Comparison of ENCODE assay signal across 8 cellular contexts in genomic region chr11:134252539-134253188, GRCh38. TPM values are rescaled to one million over a fixed set of nuclear protein-coding genes. Genes with fewer than 3 reads are reported as not detected.
A peak's percentile ranks its signal among the peaks of the same experiment; 100 is the strongest.
DNase-seq lines count a peak whose midpoint lies in the region; ATAC-seq and TF ChIP-seq lines count a peak whose summit lies in the region.

No MANE protein-coding gene starts in this region.

- DNase-seq in BE2C: no peak
- DNase-seq in SJSA1 (ENCODE audit: low read depth in 1 of 2, low spot score in 2 of 2): no peak
- peak in 2 of 10 donors; percentile 14 to 24 for DNase-seq in dorsolateral prefrontal cortex
- peak in 2 of 3 donors; percentile 38 to 43 for DNase-seq in mucosa of descending colon
- peak in 1 of 2 donors; percentile 24 for DNase-seq in uterus
- no peak for DNase-seq in MV-4-11 (lab: John Stamatoyannopoulos, UW)

- H3K4me3 ChIP-seq in BE2C (ENCODE audit: low read depth, low read length) (peak overlapping the region; percentile 99), SJSA1 (peak overlapping the region; percentile 78), dorsolateral prefrontal cortex (peak overlapping the region; percentile 70 to 99 (median 95)), mucosa of descending colon (peak overlapping the region; percentile 82), uterus (peak overlapping the region; percentile 78 to 85)

- 0 out of 2 replicates have a peak, but pooled peaks have one; percentile 2 for TF ChIP-seq CTCF in BE2C (IDR thresholded peaks at IDR 0.05; ENCODE audit: low read depth, low read length)
- no peak for TF ChIP-seq CTCF in dorsolateral prefrontal cortex (IDR thresholded peaks at IDR 0.05 in 54 of 56, conservative IDR thresholded peaks at IDR 0.05 in 2 of 56; ENCODE audit: low read depth in 1 of 56, partially characterized antibody in 56 of 56)
- no peak for TF ChIP-seq CTCF in mucosa of descending colon (IDR thresholded peaks at IDR 0.05)
- TF ChIP-seq CTCF in uterus (IDR thresholded peaks at IDR 0.05): no peak

- H3K9me3 ChIP-seq in BE2C (no peaks in the 10 kb centered on the region), SJSA1 (replicated peaks) (no peaks in the 10 kb centered on the region), mucosa of descending colon (no peaks in the 10 kb centered on the region), uterus (no peaks in the 10 kb centered on the region)

- H3K27ac ChIP-seq in SJSA1: no peak overlapping the region
- H3K27ac ChIP-seq in dorsolateral prefrontal cortex: peak overlapping the region in 57 of 59 donors; percentile 7 to 92 (median 74)
- peak overlapping the region; percentile 72 to 75 for H3K27ac ChIP-seq in uterus

- ATAC-seq in GM19328 (IDR thresholded peaks at IDR 0.05; ENCODE audit: unreplicated experiment) (peak; percentile 26), HG03342 (IDR thresholded peaks at IDR 0.05; ENCODE audit: unreplicated experiment) (peak; percentile 26), mucosa of descending colon (peak; percentile 26)

- no peaks in the 10 kb centered on the region for H3K27me3 ChIP-seq in BE2C
- H3K27me3 ChIP-seq in SJSA1 (replicated peaks): no peaks in the 10 kb centered on the region
- H3K27me3 ChIP-seq in dorsolateral prefrontal cortex: no peaks in the 10 kb centered on the region
- no peaks in the 10 kb centered on the region for H3K27me3 ChIP-seq in uterus

- H3K36me3 ChIP-seq in BE2C: peaks cover 11% of the 10 kb centered on the region
- peaks cover 13% of the 10 kb centered on the region for H3K36me3 ChIP-seq in SJSA1
- H3K36me3 ChIP-seq in mucosa of descending colon (ENCODE audit: low read depth): no peaks in the 10 kb centered on the region
- H3K36me3 ChIP-seq in uterus: no peaks in the 10 kb centered on the region

- TF ChIP-seq POLR2A in uterus (IDR thresholded peaks at IDR 0.05): no peak

- intact Hi-C loops in dorsolateral prefrontal cortex (cut with DNase I): loop anchor here in 1 of 2 donors (2.0 to 10.0 kb wide), 2 partner anchors 28 to 318 kb away; partner anchors contain the start of gene VPS26B
- intact Hi-C loops in mucosa of descending colon (cut with DNase I, micrococcal nuclease): no loop called here
- intact Hi-C loops in uterus (cut with DNase I; ENCODE audit: low total_unique reads): no loop called here

- H3K4me1 ChIP-seq in BE2C (no peaks in the 10 kb centered on the region; the same call in 1 of the 2 replicates), SJSA1 (replicated peaks) (peaks cover 9% of the 10 kb centered on the region; the same call in 1 of the 2 replicates), mucosa of descending colon (ENCODE audit: low read depth) (peaks cover 13% of the 10 kb centered on the region), uterus (peaks cover 7 to 8% of the 10 kb centered on the region in 2 donors)

RNA-seq across cellular contexts. Expression of gene THYN1, which starts 0.5 kb away (rescaled TPM):
- 38.9 TPM for polyA plus RNA-seq in BE2C (2012; ENCODE audit: insufficient read depth, insufficient read length, low read depth)
- total RNA-seq in SJSA1 (2014; rRNA removed; shearing (Covaris generic)): 24.7 and 34.7 TPM in 2 replicates
- total RNA-seq in dorsolateral prefrontal cortex: 100 to 1,000 TPM in 3 of 120 experiments, 10 to 100 TPM in 117; 37.8 to 102 (median 75.3) TPM
- total RNA-seq in mucosa of descending colon: 10 to 100 TPM; 33.5 to 40.2 (median 35.5) TPM
- total RNA-seq in uterus: 100 to 1,000 TPM in 1 of 4 donors, 10 to 100 TPM in 3; 49.8 to 143 (median 53.6) TPM

RNA-seq across cellular contexts. Expression of gene ACAD8, which starts 0.7 kb away (rescaled TPM):
- 34.0 TPM for polyA plus RNA-seq in BE2C (2012; ENCODE audit: insufficient read depth, insufficient read length, low read depth)
- 7.9 and 11.3 TPM in 2 replicates for total RNA-seq in SJSA1 (2014; rRNA removed; shearing (Covaris generic))
- total RNA-seq in dorsolateral prefrontal cortex (10 to 100 TPM; 30.4 to 56.7 (median 43.4) TPM), mucosa of descending colon (10 to 100 TPM; 24.4 to 31.1 (median 28.8) TPM), uterus (10 to 100 TPM; 16.5 to 26.5 (median 21.5) TPM)

RNA-seq across cellular contexts. Expression of gene GLB1L3, which starts 23.5 kb away (rescaled TPM):
- polyA plus RNA-seq in BE2C (2012; ENCODE audit: insufficient read depth, insufficient read length, low read depth): not detected
- not detected in 2 replicates for total RNA-seq in SJSA1 (2014; rRNA removed; shearing (Covaris generic))
- total RNA-seq in dorsolateral prefrontal cortex (10 to 100 TPM in 99 of 120 experiments, 1 to 10 TPM in 21; 5.3 to 26.4 (median 14.1) TPM), mucosa of descending colon (under 1 TPM in 1 of 3 donors, not detected in 2; 0.09 TPM), uterus (1 to 10 TPM in 2 of 4 donors, not detected in 2; 1.4 to 7.2 TPM)

RNA-seq across cellular contexts. Expression of gene VPS26B, which starts 28.2 kb away (rescaled TPM):
- 99.7 TPM for polyA plus RNA-seq in BE2C (2012; ENCODE audit: insufficient read depth, insufficient read length, low read depth)
- total RNA-seq in SJSA1 (2014; rRNA removed; shearing (Covaris generic)): 15.7 and 17.8 TPM in 2 replicates
- total RNA-seq in dorsolateral prefrontal cortex (100 to 1,000 TPM in 20 of 120 experiments, 10 to 100 TPM in 100; 65.2 to 113 (median 90.6) TPM), mucosa of descending colon (10 to 100 TPM; 38.6 to 50.8 (median 47.5) TPM), uterus (10 to 100 TPM; 10.6 to 46.5 (median 39.8) TPM)

RNA-seq across cellular contexts. Expression of gene NCAPD3, which starts 28.9 kb away (rescaled TPM):
- 75.8 TPM for polyA plus RNA-seq in BE2C (2012; ENCODE audit: insufficient read depth, insufficient read length, low read depth)
- total RNA-seq in SJSA1 (2014; rRNA removed; shearing (Covaris generic)): 15.2 and 29.4 TPM in 2 replicates
- 10 to 100 TPM; 13.4 to 32.0 (median 21.2) TPM for total RNA-seq in dorsolateral prefrontal cortex
- total RNA-seq in mucosa of descending colon: 10 to 100 TPM; 12.6 to 19.8 (median 16.6) TPM
- 10 to 100 TPM in 2 of 4 donors, 1 to 10 TPM in 2; 6.4 to 27.1 (median 9.9) TPM for total RNA-seq in uterus

Comparison
In these comparisons a context has a peak if more than half of its experiments do, and no peak if none do; other contexts are left out.
1. DNase-seq: peak in mucosa of descending colon (2 of 3); none in BE2C (single experiment), SJSA1 (0 of 2) and MV-4-11 (single experiment).
2. Peak in every context shown above with its lines, with median percentiles within 50 percentile points of each other: H3K4me3 ChIP-seq and ATAC-seq.